1 cellular context compared by ENCODE assay signal in the genomic region with DNA sequence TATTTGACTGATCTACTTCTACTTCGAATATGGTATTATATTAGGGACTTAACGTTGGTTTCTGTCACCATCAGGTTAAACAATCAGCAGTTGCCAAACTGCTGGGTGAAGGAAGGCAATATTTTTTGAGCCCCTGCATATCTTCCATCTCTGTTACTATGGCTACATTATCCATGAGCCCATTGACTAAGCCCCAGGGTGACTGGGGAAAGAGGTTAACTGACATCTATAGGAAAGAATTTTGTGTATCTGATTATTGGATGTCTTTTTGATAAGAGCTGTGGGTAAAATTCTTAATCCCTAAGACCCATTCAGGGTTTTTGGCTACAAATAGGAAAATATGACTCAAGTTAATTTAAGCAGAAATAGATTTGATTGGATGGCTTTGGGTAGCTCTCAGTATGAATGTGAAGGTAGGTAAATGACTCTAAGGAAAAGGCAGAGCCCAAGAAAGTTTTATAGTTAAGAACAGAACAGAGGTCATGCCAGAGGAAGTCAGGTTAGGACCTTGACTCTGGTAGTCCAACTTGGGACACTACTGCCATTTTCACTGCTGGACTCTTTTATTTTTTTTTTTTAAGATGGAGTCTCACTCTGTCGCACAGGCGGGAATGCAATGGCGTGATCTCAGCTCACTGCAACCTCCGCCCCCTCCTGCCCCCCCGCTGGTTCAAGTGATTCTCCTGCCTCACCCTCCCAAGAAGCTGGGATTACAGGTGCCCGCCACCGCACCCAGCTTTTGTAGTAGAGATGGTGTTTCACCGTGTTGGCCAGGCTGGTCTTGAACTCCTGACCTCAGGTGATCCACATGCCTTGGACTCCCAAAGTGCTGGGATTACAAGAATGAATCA.
TF ChIP-seq lines count a peak whose summit lies in the region.

No MANE protein-coding gene starts in this region.

TF ChIP-seq in K562, 482 proteins besides CTCF, POLR2A, EP300 and RAD21 (continued from another document):
- TF ChIP-seq FOXM1 (IDR thresholded peaks at IDR 0.05; ENCODE audit: low read depth) (no peak), FOXM1 (CRISPR knock-in tag; IDR thresholded peaks at IDR 0.05; ENCODE audit: low read depth) (no peak), NFYB (IDR thresholded peaks at IDR 0.05; ENCODE audit: extremely low read depth, insufficient read length) (no peak), NR3C1 (CRISPR knock-in tag; IDR thresholded peaks at IDR 0.05) (no peak), RFX1 (IDR thresholded peaks at IDR 0.05) (peak; percentile 71), CBX1 (IDR thresholded peaks at IDR 0.05; ENCODE audit: low read depth) (no peak), ZBTB1 (CRISPR knock-in tag; IDR thresholded peaks at IDR 0.05; ENCODE audit: borderline replicate concordance, low read depth) (no peak), ETV6 (IDR thresholded peaks at IDR 0.05; ENCODE audit: borderline replicate concordance in 1 of 2, low read depth in 2 of 2, low read length in 1 of 2) (no peak), ETV6 (CRISPR knock-in tag; IDR thresholded peaks at IDR 0.05; ENCODE audit: borderline replicate concordance) (no peak), ZNF282 (CRISPR knock-in tag; IDR thresholded peaks at IDR 0.05) (no peak), PRPF4 (IDR thresholded peaks at IDR 0.05; ENCODE audit: insufficient read depth, low read depth, low read length, poor library complexity, severe bottlenecking) (no peak), FOSL1 (tag; conservative IDR thresholded peaks at IDR 0.05) (peak; percentile 42), SMARCC2 (IDR thresholded peaks at IDR 0.05; ENCODE audit: low read depth) (no peak), DPF2 (IDR thresholded peaks at IDR 0.05) (0 out of 2 replicates have a peak, but pooled peaks have one; percentile 17), EP400 (IDR thresholded peaks at IDR 0.05) (no peak), TBP (optimal IDR thresholded peaks at IDR 0.05; ENCODE audit: low read depth, low read length) (no peak), SRSF1 (IDR thresholded peaks at IDR 0.05; ENCODE audit: low read depth, low read length) (no peak), ZNF3 (CRISPR knock-in tag; IDR thresholded peaks at IDR 0.05) (no peak), KDM1A (IDR thresholded peaks at IDR 0.05) (no peak), ZNF589 (CRISPR knock-in tag; IDR thresholded peaks at IDR 0.05; ENCODE audit: low read depth) (no peak)
- TF ChIP-seq, protein P1, sequence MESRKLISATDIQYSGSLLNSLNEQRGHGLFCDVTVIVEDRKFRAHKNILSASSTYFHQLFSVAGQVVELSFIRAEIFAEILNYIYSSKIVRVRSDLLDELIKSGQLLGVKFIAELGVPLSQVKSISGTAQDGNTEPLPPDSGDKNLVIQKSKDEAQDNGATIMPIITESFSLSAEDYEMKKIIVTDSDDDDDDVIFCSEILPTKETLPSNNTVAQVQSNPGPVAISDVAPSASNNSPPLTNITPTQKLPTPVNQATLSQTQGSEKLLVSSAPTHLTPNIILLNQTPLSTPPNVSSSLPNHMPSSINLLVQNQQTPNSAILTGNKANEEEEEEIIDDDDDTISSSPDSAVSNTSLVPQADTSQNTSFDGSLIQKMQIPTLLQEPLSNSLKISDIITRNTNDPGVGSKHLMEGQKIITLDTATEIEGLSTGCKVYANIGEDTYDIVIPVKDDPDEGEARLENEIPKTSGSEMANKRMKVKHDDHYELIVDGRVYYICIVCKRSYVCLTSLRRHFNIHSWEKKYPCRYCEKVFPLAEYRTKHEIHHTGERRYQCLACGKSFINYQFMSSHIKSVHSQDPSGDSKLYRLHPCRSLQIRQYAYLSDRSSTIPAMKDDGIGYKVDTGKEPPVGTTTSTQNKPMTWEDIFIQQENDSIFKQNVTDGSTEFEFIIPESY (CRISPR knock-in tag; IDR thresholded peaks at IDR 0.05), result peak; percentile 74
